ENCODE assay signal across 25 cellular contexts in the genomic region with DNA sequence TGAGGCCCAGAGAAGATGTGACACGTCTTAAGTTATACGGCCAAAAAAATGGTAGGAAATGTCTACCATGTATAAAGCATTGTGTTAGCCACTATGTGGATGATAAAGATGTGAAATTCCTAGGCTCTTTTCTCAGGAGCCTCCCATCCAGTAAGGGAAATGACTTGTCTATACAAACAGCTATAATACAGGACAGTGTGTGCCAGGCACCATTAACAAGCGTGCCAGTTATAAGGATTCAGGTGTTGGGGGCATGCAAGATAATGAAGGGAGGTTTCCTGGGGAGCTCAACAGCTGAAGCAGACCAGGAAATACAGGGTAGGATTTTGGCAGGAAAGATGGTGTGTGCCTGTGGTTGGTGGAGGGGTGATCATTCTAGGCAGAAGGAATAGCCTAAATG. TPM values are rescaled to one million over a fixed set of nuclear protein-coding genes. Genes with fewer than 3 reads are reported as not detected.
A peak's percentile ranks its signal among the peaks of the same experiment; 100 is the strongest.
DNase-seq lines count a peak whose midpoint lies in the region; ATAC-seq and TF ChIP-seq lines count a peak whose summit lies in the region.
"Had no signal": no experiment of that assay in that cellular context is flagged by ENCODE, and none has a peak within 500 bp of the region (broad histone marks: within the 10 kb centered on the region; RNA-seq: fewer than 3 reads in every experiment).

No MANE protein-coding gene starts in this region.

- H3K18ac ChIP-seq in IMR-90 (ENCODE audit: low read depth, low read length) = peak overlapping the region; percentile 80
- H3K18ac ChIP-seq in neuronal stem cell (ENCODE audit: low read length) = no peak overlapping the region

- H2BK15ac ChIP-seq in IMR-90 (ENCODE audit: low read depth, low read length) = peak overlapping the region; percentile 93; the same call in 2 of the 3 replicates
- no peak overlapping the region for H2BK15ac ChIP-seq in neuronal stem cell (ENCODE audit: low read length)

- H3K9me3 Mint-ChIP-seq in endodermal cell = peaks cover 20% of the 10 kb centered on the region

- H3K4me1 ChIP-seq in GM23248 (ENCODE audit: insufficient read depth) (peaks cover 30% of the 10 kb centered on the region), IMR-90 (ENCODE audit: control insufficient read depth, insufficient read depth, low read length) (peaks cover 8% of the 10 kb centered on the region), endodermal cell (ENCODE audit: control insufficient read depth, insufficient read depth, low read length) (peaks cover 10% of the 10 kb centered on the region), neuronal stem cell (ENCODE audit: control insufficient read depth in 2 of 2, insufficient read depth in 1 of 2, low read depth in 1 of 2, low read length in 2 of 2) (peaks cover 20 to 26% of the 10 kb centered on the region in 2 donors)

- H3F3A ChIP-seq in GM23248 (ENCODE audit: insufficient read depth) = peaks cover 12% of the 10 kb centered on the region

- H2BK5ac ChIP-seq in IMR-90 (ENCODE audit: low read depth, low read length, poor library complexity, severe bottlenecking) (peak overlapping the region; percentile 63), neuronal stem cell (ENCODE audit: low read length) (no peak overlapping the region)

- H3K14ac ChIP-seq in IMR-90 (replicated peaks; ENCODE audit: low read depth, low read length) (peak overlapping the region; percentile 67), neuronal stem cell (ENCODE audit: low read length) (no peak overlapping the region)

- peak overlapping the region; percentile 72 for H2BK20ac ChIP-seq in IMR-90 (ENCODE audit: low read depth, low read length)

- DNase-seq in GM23248 (no peak), IMR-90 (no peak), endodermal cell (peak; percentile 17), neuronal stem cell (ENCODE audit: low spot score) (no peak), GM13977 (ENCODE audit: low spot score) (no peak), medulla oblongata (ENCODE audit: extremely low spot score) (no peak)
- DNase-seq: activated CD4-positive, alpha-beta T cell treated with anti-CD3 and anti-CD28 coated beads, Interleukin-2, amount 50 U/mL, for 48 hours; activated CD4-positive, CD25-positive, alpha-beta regulatory T cell treated with anti-CD3 and anti-CD28 coated beads, Interleukin-2, amount 50 U/mL, for 72 hours; activated naive CD4-positive, alpha-beta T cell treated with Interleukin-2 at 50 U/mL for 16 hours; amniotic stem cell; DMS153; immature natural killer cell; MV-4-11; naive B cell; NCI-H1694 treated with DMSO at 0.1 percent for 48 hours; OCI-M1; small intestine; stimulated activated naive B cell treated with anti-CD40 and anti-IgM and Interleukin-4, amounts not matched to agents 10 μg/mL and 1 μg/mL and 100 μg/mL, for 72 hours; upper lobe of right lung had no signal

- no peak overlapping the region for H2BK12ac ChIP-seq in neuronal stem cell (ENCODE audit: low read length)

- H2BK120ac ChIP-seq in IMR-90 (ENCODE audit: low read depth, low read length) (peak overlapping the region; percentile 93), neuronal stem cell (ENCODE audit: low read depth, low read length) (no peak overlapping the region)

- peak overlapping the region; percentile 83 for H4K5ac ChIP-seq in IMR-90 (ENCODE audit: low read depth, low read length)

- H4K91ac ChIP-seq in IMR-90 (ENCODE audit: insufficient read depth, low read depth, low read length) = peak overlapping the region; percentile 93
- no peak overlapping the region for H4K91ac ChIP-seq in neuronal stem cell (ENCODE audit: low read depth, low read length, poor library complexity)

- H3K27ac ChIP-seq in GM23248 (no peak overlapping the region), IMR-90 (ENCODE audit: insufficient read depth, low read length) (no peak overlapping the region; the same call in 1 of the 2 replicates), endodermal cell (ENCODE audit: low read depth, low read length) (no peak overlapping the region), neuronal stem cell (replicated peaks; ENCODE audit: low read length) (no peak overlapping the region)
- H3K27ac ChIP-seq: BLaER1, suprapubic skin, upper lobe of right lung had no signal

- ATAC-seq in IMR-90 (ENCODE audit: low read depth) (no peak), esophagus mucosa (no peak), GM18498 (IDR thresholded peaks at IDR 0.05; ENCODE audit: unreplicated experiment) (no peak)
- ATAC-seq: stimulated activated naive B cell treated with anti-CD40 and anti-IgM and Interleukin-4, amounts not matched to agents 10 μg/mL and 1 μg/mL and 100 μg/mL, for 72 hours had no signal

- H3K56ac ChIP-seq in IMR-90 (ENCODE audit: extremely low read depth, insufficient read depth, low read length) = no peak overlapping the region

- no peak overlapping the region for H3K4me3 Mint-ChIP-seq in endodermal cell
- H3K4me3 Mint-ChIP-seq: IgD-negative memory B cell; immature natural killer cell; naive B cell; stimulated activated naive B cell treated with anti-CD40 and anti-IgM and Interleukin-4, amounts not matched to agents 10 μg/mL and 1 μg/mL and 100 μg/mL, for 72 hours; T-helper 1 cell treated with Interleukin-12 subunit alpha and Interleukin-12 subunit beta and Interleukin-4 antibody, amounts not matched to agents 30 μg/mL and 1 μg/mL, for 36 hours had no signal

- no peaks in the 10 kb centered on the region for H3K27me3 ChIP-seq in GM23248 (replicated peaks; ENCODE audit: insufficient read depth)
- H3K27me3 ChIP-seq in IMR-90 (ENCODE audit: control insufficient read depth, insufficient read depth, low read length) = no peaks in the 10 kb centered on the region
- no peaks in the 10 kb centered on the region for H3K27me3 ChIP-seq in endodermal cell (ENCODE audit: control insufficient read depth, insufficient read depth, low read length, poor library complexity, severe bottlenecking)
- H3K27me3 ChIP-seq in neuronal stem cell (ENCODE audit: control insufficient read depth in 3 of 3, insufficient read depth in 3 of 3, low read depth in 1 of 3, low read length in 3 of 3) = no peaks in the 10 kb centered on the region
- H3K27me3 ChIP-seq: BLaER1, suprapubic skin, upper lobe of right lung had no signal

- H4K20me1 ChIP-seq in GM23248 (ENCODE audit: insufficient read depth) (no peaks in the 10 kb centered on the region), IMR-90 (ENCODE audit: insufficient read depth, low read length) (no peaks in the 10 kb centered on the region)
- H4K20me1 ChIP-seq: BLaER1 had no signal

- H3K4me1 Mint-ChIP-seq in endodermal cell = peaks cover 26% of the 10 kb centered on the region
- H3K4me1 Mint-ChIP-seq: immature natural killer cell had no signal

- H3K23ac ChIP-seq in IMR-90 (ENCODE audit: low read depth, low read length) (no peak overlapping the region), neuronal stem cell (ENCODE audit: low read depth, low read length, poor library complexity) (no peak overlapping the region)

- H3K4ac ChIP-seq in IMR-90 (ENCODE audit: low read depth, low read length) (peak overlapping the region; percentile 85), neuronal stem cell (ENCODE audit: low read length) (no peak overlapping the region)

- CTCF ChIA-PET in IMR-90 (lab: Yijun Ruan, JAX) = no interaction called here

- no peak overlapping the region for H3K27ac Mint-ChIP-seq in endodermal cell
- H3K27ac Mint-ChIP-seq: IgD-negative memory B cell; immature natural killer cell; stimulated activated naive B cell treated with anti-CD40 and anti-IgM and Interleukin-4, amounts not matched to agents 10 μg/mL and 1 μg/mL and 100 μg/mL, for 72 hours; T-helper 1 cell treated with Interleukin-12 subunit alpha and Interleukin-12 subunit beta and Interleukin-4 antibody, amounts not matched to agents 30 μg/mL and 1 μg/mL, for 36 hours had no signal

- H2AK9ac ChIP-seq in IMR-90 (replicated peaks; ENCODE audit: low read depth, low read length, poor library complexity) = no peak overlapping the region

- H2AK5ac ChIP-seq in IMR-90 (ENCODE audit: low read depth, low read length) (peak overlapping the region; percentile 59), neuronal stem cell (ENCODE audit: low read depth, low read length) (no peak overlapping the region)

- H3K4me2 ChIP-seq in GM23248 (ENCODE audit: unreplicated experiment) = peak overlapping the region; percentile 15
- H3K4me2 ChIP-seq in IMR-90 (ENCODE audit: low read depth, low read length) = no peak overlapping the region
- H3K4me2 ChIP-seq in neuronal stem cell (ENCODE audit: insufficient read depth, low read length, poor library complexity, severe bottlenecking) = no peak overlapping the region
- H3K4me2 ChIP-seq: BLaER1 had no signal

- H3K9me2 ChIP-seq in GM23248 (ENCODE audit: insufficient read depth) = no peaks in the 10 kb centered on the region

- H3K9me3 ChIP-seq in GM23248 (ENCODE audit: low read depth) (no peaks in the 10 kb centered on the region), IMR-90 (ENCODE audit: control insufficient read depth, insufficient read depth, low read length) (peaks cover 7% of the 10 kb centered on the region), endodermal cell (ENCODE audit: control insufficient read depth, low read length) (peaks cover 30% of the 10 kb centered on the region), neuronal stem cell (replicated peaks in 1 of 2; ENCODE audit: control insufficient read depth in 2 of 2, insufficient read depth in 1 of 2, low read depth in 1 of 2, low read length in 2 of 2) (peaks cover 4 to 32% of the 10 kb centered on the region in 2 donors)
- H3K9me3 ChIP-seq: suprapubic skin, upper lobe of right lung had no signal

- TF ChIP-seq POLR2A in IMR-90 (IDR thresholded peaks at IDR 0.05; ENCODE audit: low read depth, low read length) = no peak

- H3K9me1 ChIP-seq in IMR-90 (ENCODE audit: insufficient read depth, low read length) = peaks cover 11% of the 10 kb centered on the region

- no peaks in the 10 kb centered on the region for H3K79me1 ChIP-seq in IMR-90 (ENCODE audit: low read depth in 1 of 2, low read length in 2 of 2)
- H3K79me1 ChIP-seq in neuronal stem cell (ENCODE audit: low read depth, low read length) = no peaks in the 10 kb centered on the region

- H3K27me3 Mint-ChIP-seq in endodermal cell (ENCODE audit: insufficient read depth) = peaks cover 4% of the 10 kb centered on the region
- H3K27me3 Mint-ChIP-seq: IgD-negative memory B cell; naive B cell; stimulated activated naive B cell treated with anti-CD40 and anti-IgM and Interleukin-4, amounts not matched to agents 10 μg/mL and 1 μg/mL and 100 μg/mL, for 72 hours had no signal

- no peaks in the 10 kb centered on the region for H3K79me2 ChIP-seq in GM23248 (ENCODE audit: insufficient read depth)

- POLR2A ChIA-PET in IMR-90 (lab: Charles Lee; ENCODE audit: unreplicated experiment) = interaction anchor here (0.5 kb wide), 1 partner anchor 253 kb away, joined by 7 read pairs; no protein-coding TSS in a partner anchor

- dilution Hi-C loops in IMR-90 (cut with HindIII; ENCODE audit: low sequenced_read_pairs, unreplicated experiment) = no loop called here

- in situ Hi-C loops in GM23248 (cut with MboI) (no loop called here), IMR-90 (cut with MboI; ENCODE audit: low sequenced_read_pairs) (no loop called here), GM13977 (cut with MboI; ENCODE audit: low pct_unique_long_range_greater_than_20kb, low sequenced_read_pairs, unreplicated experiment) (no loop called here)

- peaks cover 1% of the 10 kb centered on the region for H3K36me3 Mint-ChIP-seq in endodermal cell (ENCODE audit: low read depth)
- H3K36me3 Mint-ChIP-seq: IgD-negative memory B cell had no signal

- H3K4me3 ChIP-seq in GM23248 (no peak overlapping the region), IMR-90 (ENCODE audit: insufficient read depth, low read depth, low read length) (no peak overlapping the region), endodermal cell (ENCODE audit: low read length) (no peak overlapping the region), neuronal stem cell (ENCODE audit: low read length in 2 of 2) (no peak overlapping the region)
- H3K4me3 ChIP-seq: BLaER1, suprapubic skin, upper lobe of right lung had no signal

- TF ChIP-seq CTCF in IMR-90 (conservative IDR thresholded peaks at IDR 0.05; ENCODE audit: low read depth, low read length) = no peak
- TF ChIP-seq CTCF in endodermal cell (conservative IDR thresholded peaks at IDR 0.05) = no peak
- no peak for TF ChIP-seq CTCF in GM13977 (IDR thresholded peaks at IDR 0.05; ENCODE audit: extremely low read depth, insufficient read depth, missing control alignments)

- H2AFZ ChIP-seq in GM23248 (peak overlapping the region; percentile 29), IMR-90 (replicated peaks; ENCODE audit: low read length, poor library complexity) (no peak overlapping the region), neuronal stem cell (ENCODE audit: low read length) (peak overlapping the region; percentile 71)

- WGBS in GM23248 (ENCODE audit: low coverage in 1 of 2, low lambda C conversion rate in 2 of 2, missing lambda C conversion rate in 2 of 2), 2 experiments = 94 to 95% methylated on average over 3 of the region's 3 CpGs
- 100% methylated on average over 1 of the region's 3 CpGs; no CpG with 5 or more reads in 1 of the 2 experiments for WGBS in IMR-90 (ENCODE audit: extremely low coverage in 2 of 2, insufficient read length in 1 of 2), 2 experiments
- WGBS in endodermal cell (ENCODE audit: insufficient coverage in 1 of 2, insufficient read length in 1 of 2), 2 experiments = 95 to 96% methylated on average over 3 of the region's 3 CpGs
- WGBS in neuronal stem cell (ENCODE audit: extremely low coverage in 2 of 2, insufficient read length in 2 of 2, insufficient replicate concordance in 1 of 2), 2 donors = no CpG with 5 or more reads among the region's 3 CpGs

- H4K8ac ChIP-seq in IMR-90 (ENCODE audit: low read depth in 2 of 2, low read length in 2 of 2) (peak overlapping the region; percentile 66 to 85; a peak in 2 of 4 replicates), neuronal stem cell (ENCODE audit: low read depth, low read length) (no peak overlapping the region)

- BruUV-seq in IMR-90 (replicated peaks; lab: Mats Ljungman, UMichigan) = no TSS peak

- H3K36me3 ChIP-seq in GM23248 (ENCODE audit: low read depth) (no peaks in the 10 kb centered on the region), IMR-90 (ENCODE audit: control insufficient read depth, insufficient read depth, low read length) (no peaks in the 10 kb centered on the region), endodermal cell (ENCODE audit: control insufficient read depth, insufficient read depth, low read length) (no peaks in the 10 kb centered on the region), neuronal stem cell (replicated peaks in 1 of 2; ENCODE audit: control insufficient read depth in 2 of 2, insufficient read depth in 2 of 2, low read length in 2 of 2) (peaks cover 0 to 2% of the 10 kb centered on the region in 2 donors)
- H3K36me3 ChIP-seq: BLaER1, suprapubic skin, upper lobe of right lung had no signal

- no peak for TF ChIP-seq RAD21 in IMR-90 (IDR thresholded peaks at IDR 0.05; ENCODE audit: low read length)

- H3K9ac ChIP-seq in GM23248 = no peak overlapping the region
- no peak overlapping the region for H3K9ac ChIP-seq in IMR-90 (ENCODE audit: low read depth, low read length)
- H3K9ac ChIP-seq in endodermal cell (ENCODE audit: extremely low read depth, low read length, poor library complexity, severe bottlenecking) = no peak overlapping the region
- no peak overlapping the region for H3K9ac ChIP-seq in neuronal stem cell (ENCODE audit: low read depth, low read length, poor library complexity)
- H3K9ac ChIP-seq: BLaER1 had no signal

- intact Hi-C loops in IMR-90 (cut with micrococcal nuclease) = no loop called here

RNA-seq across cellular contexts. Expression of a gene that starts 37.6 kb away (rescaled TPM):
- 85.0 and 98.6 TPM in 2 replicates for total RNA-seq in GM23248 (2014; rRNA removed; shearing (Covaris generic))
- polyA plus RNA-seq in GM23248 (2016; fragmentation: Nextera tagmentation; extraction: Ambion mirVana) = 41.2 and 55.1 TPM in 2 replicates
- total RNA-seq in IMR-90 (2012; rRNA removed) = 81.7 and 89.1 TPM in 2 replicates
- 28.0 and 33.7 TPM in 2 replicates for polyA plus RNA-seq in IMR-90 (2012; rRNA removed)
- polyA plus RNA-seq in IMR-90 (2012; cell fraction: cytosol; rRNA removed) = 4.9 and 5.7 TPM in 2 replicates
- polyA plus RNA-seq in IMR-90 (2012; cell fraction: nucleus; rRNA removed; ENCODE audit: low replicate concordance) = 29.8 and 206 TPM in 2 replicates
- total RNA-seq in endodermal cell = 1 to 10 TPM; 1.6 to 4.2 TPM
- polyA plus RNA-seq in endodermal cell (2013, experiment 1 of 2) = 7.4 TPM
- 7.8 TPM for polyA plus RNA-seq in endodermal cell (2013, experiment 2 of 2)
- polyA plus RNA-seq in neuronal stem cell (2013, experiment 1 of 2) = 0.28 TPM
- 0.21 TPM for polyA plus RNA-seq in neuronal stem cell (2013, experiment 2 of 2)
- 0.12 TPM for total RNA-seq in esophagus mucosa
- polyA plus RNA-seq: IgD-negative memory B cell had no signal

Comparison
In these comparisons a context has a peak if more than half of its experiments do, and no peak if none do; other contexts are left out.
1. RNA of a gene that starts 37.6 kb away (total RNA-seq): 81.7 to 89.1 TPM in IMR-90 and 85.0 to 98.6 TPM in GM23248; 1.6 to 4.2 TPM in endodermal cell and 0.12 TPM in esophagus mucosa (single experiment); every median in the first group is over 10 times any median in the second.